Comparison of ENCODE assay signal across 1 cellular context in the genomic region with DNA sequence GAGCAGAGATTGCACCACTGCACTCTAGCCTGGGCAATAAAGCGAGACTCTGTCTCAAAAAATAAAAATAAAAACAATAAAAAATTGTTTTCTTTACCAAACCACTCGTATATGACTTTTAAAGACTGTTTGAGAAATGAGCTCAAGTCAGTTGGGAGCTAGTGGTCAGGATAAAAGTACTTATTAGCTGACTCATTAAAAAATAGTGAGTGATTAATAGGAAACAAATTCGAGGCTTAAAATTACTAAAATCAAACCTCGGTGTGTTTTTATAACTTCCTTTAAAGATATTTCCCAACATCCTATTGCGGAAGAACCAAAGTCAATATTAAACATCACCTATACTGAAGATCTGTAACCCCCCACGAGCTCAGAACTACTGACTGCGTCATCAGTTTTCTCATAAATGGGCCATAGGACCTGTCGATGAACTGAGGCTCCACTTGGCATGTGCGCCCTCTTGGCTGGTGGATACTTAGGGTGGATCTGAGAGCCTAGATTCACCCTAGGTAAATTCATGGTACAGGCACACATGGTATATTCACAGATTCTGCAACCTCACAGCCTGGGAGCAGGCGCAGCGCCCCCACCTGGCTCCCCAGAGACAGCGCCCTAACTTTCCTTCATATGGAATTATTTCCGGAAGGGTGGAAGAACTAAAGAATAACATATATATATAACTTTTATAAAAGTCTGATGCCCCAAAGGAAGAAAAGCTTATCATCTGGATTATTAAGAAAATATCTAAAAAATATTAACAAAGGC.
TF ChIP-seq lines count a peak whose summit lies in the region.

No MANE protein-coding gene starts in this region.

TF ChIP-seq in HepG2, 621 proteins besides CTCF, POLR2A, EP300 and RAD21 (continued from another document):
- TF ChIP-seq ZBTB33 (CRISPR knock-in tag; IDR thresholded peaks at IDR 0.05) = peak; percentile 79
